In genomic region chr2:121007490-121007853, GRCh38 we compare ENCODE assay signal across 25 cellular contexts.
"Had no signal": no experiment of that assay in that cellular context is flagged by ENCODE, and none has a peak within 500 bp of the region (broad histone marks: within the 10 kb centered on the region; RNA-seq: fewer than 3 reads in every experiment).

No MANE protein-coding gene starts in this region.

- H3K27me3 ChIP-seq: colonic mucosa, esophagus muscularis mucosa, gastroesophageal sphincter, hepatocyte had no signal

- H3K4me3 Mint-ChIP-seq: dendritic cell treated with granulocyte-macrophage colony-stimulating factor and Interleukin-4, amounts not matched to agents 40 ng/mL and 50 ng/mL, for 4 days; effector memory CD8-positive, alpha-beta T cell; endodermal cell; immature natural killer cell; memory B cell had no signal

- H3K36me3 ChIP-seq: colonic mucosa, esophagus muscularis mucosa, gastroesophageal sphincter, heart left ventricle, left lung, lower lobe of right lung had no signal

- H3K9me3 Mint-ChIP-seq: dendritic cell treated with granulocyte-macrophage colony-stimulating factor and Interleukin-4, amounts not matched to agents 40 ng/mL and 50 ng/mL, for 4 days had no signal

- H3K36me3 Mint-ChIP-seq: immature natural killer cell, memory B cell had no signal

- DNase-seq: cerebellar nuclear complex; colonic mucosa; cortex of kidney; effector CD8-positive, alpha-beta T cell; effector memory CD8-positive, alpha-beta T cell; foreskin keratinocyte; heart left ventricle; hypothalamus; immature natural killer cell; kidney; kidney glomerular epithelial cell; left colon; left lung; left ventricle myocardium superior; lower lobe of right lung; mammary epithelial cell; mesendoderm; midbrain had no signal

- H3K27ac Mint-ChIP-seq: dendritic cell treated with granulocyte-macrophage colony-stimulating factor and Interleukin-4, amounts not matched to agents 40 ng/mL and 50 ng/mL, for 4 days; effector memory CD8-positive, alpha-beta T cell; endodermal cell; immature natural killer cell; memory B cell had no signal

- H3K4me1 ChIP-seq: colonic mucosa, esophagus muscularis mucosa, foreskin keratinocyte, gastroesophageal sphincter, heart left ventricle, left lung, lower lobe of right lung had no signal

- ATAC-seq: effector memory CD8-positive, alpha-beta T cell; foreskin keratinocyte; gastroesophageal sphincter; heart left ventricle; left lung; left ventricle myocardium superior; lower lobe of right lung had no signal

- H3K9me3 ChIP-seq: colonic mucosa had no signal

- H3K4me1 Mint-ChIP-seq: immature natural killer cell, memory B cell had no signal

- H3K4me3 ChIP-seq: colonic mucosa, esophagus muscularis mucosa, gastroesophageal sphincter, heart left ventricle, hepatocyte, left lung, lower lobe of right lung had no signal

- H3K27ac ChIP-seq: colonic mucosa, epithelial cell of prostate, esophagus muscularis mucosa, foreskin keratinocyte, gastroesophageal sphincter, heart left ventricle, hepatocyte, left lung, lower lobe of right lung had no signal
